ENCODE assay signal across 25 cellular contexts in genomic region chr3:28022916-28023315, GRCh38.
DNase-seq lines count a peak whose midpoint lies in the region; ATAC-seq, FAIRE-seq and TF ChIP-seq lines count a peak whose summit lies in the region.
"Had no signal": no experiment of that assay in that cellular context is flagged by ENCODE, and none has a peak within 500 bp of the region (broad histone marks: within the 10 kb centered on the region; RNA-seq: fewer than 3 reads in every experiment).

No MANE protein-coding gene starts in this region.

- H3K27me3 ChIP-seq in bronchial epithelial cell (ENCODE audit: control insufficient read depth, insufficient read depth, low read length), result no peaks in the 10 kb centered on the region
- H3K27me3 ChIP-seq: BLaER1 treated with 17β-estradiol and CSF1 and Interleukin-3, amounts not matched to agents 10 nM and 100 nM; cardiac muscle cell; pancreas; right atrium auricular region; vagina had no signal

- H3K36me3 ChIP-seq in bronchial epithelial cell (ENCODE audit: control insufficient read depth, insufficient read depth, low read length), result no peaks in the 10 kb centered on the region
- H3K36me3 ChIP-seq: cardiac muscle cell, pancreas, right atrium auricular region, thoracic aorta, vagina had no signal

- H3K4me3 ChIP-seq in NB4 (ENCODE audit: low read depth, low read length) (no peak overlapping the region), bronchial epithelial cell (ENCODE audit: low read depth, low read length) (no peak overlapping the region)
- H3K4me3 ChIP-seq: BLaER1 treated with 17β-estradiol and CSF1 and Interleukin-3, amounts not matched to agents 10 nM and 100 nM; cardiac muscle cell; GM23248; pancreas; right atrium auricular region; thoracic aorta; vagina had no signal

- peak; percentile 47 for ATAC-seq in HG03060 (IDR thresholded peaks at IDR 0.05; ENCODE audit: low read depth, unreplicated experiment)
- no peak for ATAC-seq in GM18873 (IDR thresholded peaks at IDR 0.05; ENCODE audit: low FRiP score, unreplicated experiment)
- ATAC-seq: pancreas; Right ventricle myocardium inferior; stimulated activated naive CD8-positive, alpha-beta T cell treated with anti-CD3 and anti-CD28 coated beads, Interleukin-15, Interleukin-2, amounts not matched to agents 100 U/mL and 50 U/mL, for 24 hours had no signal

- TF ChIP-seq POLR2A in NB4 (IDR thresholded peaks at IDR 0.05; ENCODE audit: extremely low read depth, insufficient read length) (no peak), erythroblast (IDR thresholded peaks at IDR 0.05; ENCODE audit: low read length) (no peak)

- FAIRE-seq in bronchial epithelial cell (lab: Jason Lieb, UNC), result no peak
- FAIRE-seq: pancreas had no signal

- DNase-seq in CD1c-positive myeloid dendritic cell (ENCODE audit: extremely low spot score), result peak; percentile 10
- peak; percentile 42 for DNase-seq in NB4 (ENCODE audit: low read depth)
- DNase-seq in bronchial epithelial cell (ENCODE audit: low read depth), result peak; percentile 73
- DNase-seq in erythroblast (lab: John Stamatoyannopoulos, UW), result no peak
- no peak for DNase-seq in stimulated activated CD4-positive, alpha-beta T cell treated with anti-CD3 and anti-CD28 coated beads, Interleukin-4, amount 100 ng/mL, for 24 hours
- DNase-seq in HuH-7 (ENCODE audit: low spot score), result no peak
- DNase-seq: ACHN; activated B cell treated with CpG ODN at 0.5 μM for 24 hours; Caco-2; cortex of kidney; GM23248; islet precursor cell; NCI-H187 treated with DMSO at 0.1 percent for 48 hours; NCI-H526 treated with DMSO at 0.1 percent for 48 hours; nephron progenitor cell; pancreas; stimulated activated naive CD8-positive, alpha-beta T cell treated with anti-CD3 and anti-CD28 coated beads, Interleukin-15, Interleukin-2, amounts not matched to agents 100 U/mL and 50 U/mL, for 24 hours had no signal

- TF ChIP-seq CTCF in NB4 (IDR thresholded peaks at IDR 0.05; ENCODE audit: low read depth, low read length), result no peak
- TF ChIP-seq CTCF in bronchial epithelial cell (IDR thresholded peaks at IDR 0.05; ENCODE audit: insufficient read depth, low read length, severe bottlenecking), result no peak

Comparison
In these comparisons a context has a peak if more than half of its experiments do, and no peak if none do; other contexts are left out.
1. DNase-seq: peak in CD1c-positive myeloid dendritic cell (single experiment), NB4 (single experiment) and bronchial epithelial cell (single experiment); none in erythroblast (0 of 2), stimulated activated CD4-positive, alpha-beta T cell treated with anti-CD3 and anti-CD28 coated beads, Interleukin-4, amount 100 ng/mL, for 24 hours (single experiment) and HuH-7 (single experiment).